Comparison of ENCODE assay signal across 8 cellular contexts in the genomic region with DNA sequence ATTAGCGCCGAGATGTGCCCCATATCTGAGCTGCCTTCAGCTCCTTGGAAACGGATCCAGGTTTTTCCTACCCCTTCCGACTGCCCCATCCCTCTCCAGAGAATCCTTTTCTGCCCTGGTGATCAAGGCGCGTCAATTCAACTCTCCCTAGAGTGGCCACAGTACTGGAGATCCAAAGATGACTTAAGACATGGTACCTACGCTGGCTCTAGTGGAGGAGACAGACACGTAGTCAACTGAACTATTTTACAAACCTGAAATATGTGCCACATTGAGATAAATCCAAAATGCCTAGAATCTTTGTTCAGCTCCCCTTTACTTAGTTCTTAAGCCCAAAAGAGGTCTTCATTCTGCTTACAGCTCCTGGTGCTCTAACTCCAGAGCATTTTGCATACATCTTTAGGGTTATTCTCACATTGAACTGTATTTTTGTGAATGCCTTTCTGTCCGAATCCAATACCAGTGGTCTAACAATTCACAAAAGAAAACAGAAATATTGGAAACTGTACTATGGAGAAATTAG. TPM values are rescaled to one million over a fixed set of nuclear protein-coding genes. Genes with fewer than 3 reads are reported as not detected.
A peak's percentile ranks its signal among the peaks of the same experiment; 100 is the strongest.
DNase-seq lines count a peak whose midpoint lies in the region; ATAC-seq and TF ChIP-seq lines count a peak whose summit lies in the region.

No MANE protein-coding gene starts in this region.

- ATAC-seq in HG02623 (IDR thresholded peaks at IDR 0.05; ENCODE audit: unreplicated experiment) = peak; percentile 24
- peak; percentile 66 for ATAC-seq in SK-N-SH treated with all-trans-retinoic acid at 6 μM for 48 hours

- DNase-seq in foreskin fibroblast (no peak), mesenteric fat pad (ENCODE audit: low spot score) (no peak), NCI-H774 (lab: John Stamatoyannopoulos, UW) (no peak), NCI-H226 (no peak)

- TF ChIP-seq CTCF in GM12875 (IDR thresholded peaks at IDR 0.05; ENCODE audit: borderline replicate concordance, insufficient read depth, low read depth, low read length) (no peak), foreskin fibroblast (IDR thresholded peaks at IDR 0.05; ENCODE audit: low read depth, low read length) (no peak)

- H3K4me1 ChIP-seq in rectal smooth muscle tissue (ENCODE audit: control insufficient read depth, insufficient read depth, low read length) = peaks cover 9% of the 10 kb centered on the region

- peak overlapping the region; percentile 35 for H3K9ac ChIP-seq in rectal smooth muscle tissue (ENCODE audit: low read length)

- H3K4me3 ChIP-seq in GM12875 (ENCODE audit: low read depth, low read length) (peak overlapping the region; percentile 100), foreskin fibroblast (ENCODE audit: low read depth in 1 of 2, low read length in 2 of 2) (peak overlapping the region; percentile 76 to 93), rectal smooth muscle tissue (ENCODE audit: low read length) (peak overlapping the region; percentile 100)

- peak overlapping the region; percentile 97 for H3K27ac ChIP-seq in rectal smooth muscle tissue (ENCODE audit: low read depth, low read length)

- no peaks in the 10 kb centered on the region for H3K36me3 ChIP-seq in rectal smooth muscle tissue (ENCODE audit: control insufficient read depth, insufficient read depth, low read length)

- no peaks in the 10 kb centered on the region for H3K27me3 ChIP-seq in rectal smooth muscle tissue (ENCODE audit: control insufficient read depth, insufficient read depth, low read length)

TF ChIP-seq in SK-N-SH treated with all-trans-retinoic acid at 6 μM for 48 hours, 23 proteins besides CTCF, POLR2A, EP300 and RAD21:
- TF ChIP-seq ZFP30 (CRISPR knock-in tag; IDR thresholded peaks at IDR 0.05) = peak; percentile 30; the same call in 1 of the 2 replicates
- peak; percentile 21 for TF ChIP-seq ZNF8 (CRISPR knock-in tag; IDR thresholded peaks at IDR 0.05)
- no peak; the same call in 1 of the 2 replicates for TF ChIP-seq ZNF70 (CRISPR knock-in tag; IDR thresholded peaks at IDR 0.05)
- TF ChIP-seq RARB (CRISPR knock-in tag; IDR thresholded peaks at IDR 0.05) = no peak
TF ChIP-seq in SK-N-SH treated with all-trans-retinoic acid at 6 μM for 48 hours: peak in this region for 2.

RNA-seq across cellular contexts. Expression of gene TNPO3, which starts 0.4 kb away (rescaled TPM):
- 34.7 TPM for total RNA-seq in mesenteric fat pad
